28 cellular contexts compared by ENCODE assay signal in genomic region chr6:153526479-153526878, GRCh38.
"Had no signal": no experiment of that assay in that cellular context is flagged by ENCODE, and none has a peak within 500 bp of the region (broad histone marks: within the 10 kb centered on the region; RNA-seq: fewer than 3 reads in every experiment).

No MANE protein-coding gene starts in this region.

- H3K4me1 ChIP-seq: colonic mucosa, esophagus muscularis mucosa, esophagus squamous epithelium, foreskin keratinocyte, gastrocnemius medialis, gastroesophageal sphincter, heart left ventricle, heart right ventricle had no signal

- H3K36me3 ChIP-seq: colonic mucosa, esophagus muscularis mucosa, esophagus squamous epithelium, gastrocnemius medialis, gastroesophageal sphincter, heart left ventricle, heart right ventricle had no signal

- ATAC-seq: effector memory CD8-positive, alpha-beta T cell; esophagus mucosa; foreskin keratinocyte; gastrocnemius medialis; gastroesophageal sphincter; heart left ventricle; heart right ventricle had no signal

- DNase-seq: colonic mucosa; cortex of kidney; dermis blood vessel endothelial cell; dorsolateral prefrontal cortex; effector CD4-positive, alpha-beta T cell; effector CD8-positive, alpha-beta T cell; effector memory CD4-positive, alpha-beta T cell; effector memory CD8-positive, alpha-beta T cell; endodermal cell; erythroblast; esophagus squamous epithelium; foreskin fibroblast; foreskin keratinocyte; foreskin melanocyte; gastrocnemius medialis; glutamatergic neuron; head of caudate nucleus; heart left ventricle; heart right ventricle had no signal

- FAIRE-seq: colon, endometrium, endothelial cell of umbilical vein, frontal cortex had no signal

- H3K9me3 ChIP-seq: colonic mucosa, gastrocnemius medialis, gastroesophageal sphincter had no signal

- H3K27me3 ChIP-seq: colonic mucosa, esophagus muscularis mucosa, esophagus squamous epithelium, foreskin keratinocyte, gastrocnemius medialis, gastroesophageal sphincter, heart left ventricle, heart right ventricle had no signal

- H3K27ac ChIP-seq: colonic mucosa, coronary artery, dorsolateral prefrontal cortex, epithelial cell of prostate, esophagus muscularis mucosa, esophagus squamous epithelium, foreskin keratinocyte, gastrocnemius medialis, gastroesophageal sphincter, heart left ventricle, heart right ventricle had no signal

- H3K4me3 ChIP-seq: colonic mucosa, coronary artery, dorsolateral prefrontal cortex, esophagus muscularis mucosa, esophagus squamous epithelium, gastrocnemius medialis, gastroesophageal sphincter, heart left ventricle, heart right ventricle had no signal
